Comparison of ENCODE assay signal across 1 cellular context in the genomic region with DNA sequence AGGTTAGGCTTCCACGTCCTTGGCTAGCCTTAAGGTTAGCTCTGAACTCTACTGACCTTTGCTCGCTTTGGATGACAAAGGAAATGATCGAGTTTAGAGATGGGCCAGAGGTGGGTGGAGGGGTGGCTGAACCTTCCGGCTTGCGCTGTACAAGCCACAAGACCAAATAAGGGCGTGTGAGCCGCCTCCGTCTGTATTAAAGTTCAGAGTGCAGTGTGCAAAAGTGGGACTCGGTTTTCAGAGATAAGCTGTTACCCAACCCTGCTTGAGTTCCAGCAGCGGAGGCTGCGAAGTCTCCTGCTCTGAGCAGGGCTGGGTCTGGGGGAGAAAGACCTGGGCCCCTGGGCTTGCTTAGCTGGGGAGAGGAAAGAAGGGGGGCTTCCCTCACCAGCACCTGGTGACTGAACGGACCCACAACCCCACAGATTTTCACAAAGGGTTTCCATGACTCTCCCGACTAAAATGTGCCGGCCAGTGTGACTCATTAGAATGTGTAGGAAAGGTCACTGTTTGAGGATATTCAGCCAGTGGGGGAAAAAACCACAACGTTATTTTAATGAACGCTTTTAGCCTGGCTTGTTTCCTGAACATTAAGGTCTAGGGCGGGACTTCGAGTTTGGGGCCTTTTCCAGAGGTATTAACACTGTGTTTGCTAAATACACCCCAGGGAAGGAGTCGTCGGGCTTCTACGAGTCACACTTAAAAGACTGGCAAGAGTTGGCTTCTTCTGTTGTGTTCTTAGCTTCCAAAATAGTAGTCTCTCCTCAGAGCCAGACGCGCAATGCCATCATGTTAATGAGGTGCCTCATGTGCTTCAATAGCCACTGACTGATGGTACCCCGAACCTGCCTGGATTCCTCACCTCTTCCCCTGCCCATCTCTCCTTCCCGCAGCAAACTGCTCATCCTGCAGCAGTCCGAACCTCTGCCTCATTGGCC.
TF ChIP-seq lines count a peak whose summit lies in the region.

No MANE protein-coding gene starts in this region.

TF ChIP-seq in GM12878, 131 proteins besides CTCF, POLR2A, EP300 and RAD21 (continued from another document and continues in another):
- TF ChIP-seq, protein P1, sequence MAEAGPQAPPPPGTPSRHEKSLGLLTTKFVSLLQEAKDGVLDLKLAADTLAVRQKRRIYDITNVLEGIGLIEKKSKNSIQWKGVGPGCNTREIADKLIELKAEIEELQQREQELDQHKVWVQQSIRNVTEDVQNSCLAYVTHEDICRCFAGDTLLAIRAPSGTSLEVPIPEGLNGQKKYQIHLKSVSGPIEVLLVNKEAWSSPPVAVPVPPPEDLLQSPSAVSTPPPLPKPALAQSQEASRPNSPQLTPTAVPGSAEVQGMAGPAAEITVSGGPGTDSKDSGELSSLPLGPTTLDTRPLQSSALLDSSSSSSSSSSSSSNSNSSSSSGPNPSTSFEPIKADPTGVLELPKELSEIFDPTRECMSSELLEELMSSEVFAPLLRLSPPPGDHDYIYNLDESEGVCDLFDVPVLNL (IDR thresholded peaks at IDR 0.05; ENCODE audit: low read depth, low read length), result peak; percentile 44; the same call in 1 of the 2 replicates
- TF ChIP-seq IKZF1 (conservative IDR thresholded peaks at IDR 0.05), result peak; percentile 61
- peak; percentile 66; the same call in 1 of the 2 replicates for TF ChIP-seq CBFB (IDR thresholded peaks at IDR 0.05; ENCODE audit: low read depth)
- TF ChIP-seq, protein P2, sequence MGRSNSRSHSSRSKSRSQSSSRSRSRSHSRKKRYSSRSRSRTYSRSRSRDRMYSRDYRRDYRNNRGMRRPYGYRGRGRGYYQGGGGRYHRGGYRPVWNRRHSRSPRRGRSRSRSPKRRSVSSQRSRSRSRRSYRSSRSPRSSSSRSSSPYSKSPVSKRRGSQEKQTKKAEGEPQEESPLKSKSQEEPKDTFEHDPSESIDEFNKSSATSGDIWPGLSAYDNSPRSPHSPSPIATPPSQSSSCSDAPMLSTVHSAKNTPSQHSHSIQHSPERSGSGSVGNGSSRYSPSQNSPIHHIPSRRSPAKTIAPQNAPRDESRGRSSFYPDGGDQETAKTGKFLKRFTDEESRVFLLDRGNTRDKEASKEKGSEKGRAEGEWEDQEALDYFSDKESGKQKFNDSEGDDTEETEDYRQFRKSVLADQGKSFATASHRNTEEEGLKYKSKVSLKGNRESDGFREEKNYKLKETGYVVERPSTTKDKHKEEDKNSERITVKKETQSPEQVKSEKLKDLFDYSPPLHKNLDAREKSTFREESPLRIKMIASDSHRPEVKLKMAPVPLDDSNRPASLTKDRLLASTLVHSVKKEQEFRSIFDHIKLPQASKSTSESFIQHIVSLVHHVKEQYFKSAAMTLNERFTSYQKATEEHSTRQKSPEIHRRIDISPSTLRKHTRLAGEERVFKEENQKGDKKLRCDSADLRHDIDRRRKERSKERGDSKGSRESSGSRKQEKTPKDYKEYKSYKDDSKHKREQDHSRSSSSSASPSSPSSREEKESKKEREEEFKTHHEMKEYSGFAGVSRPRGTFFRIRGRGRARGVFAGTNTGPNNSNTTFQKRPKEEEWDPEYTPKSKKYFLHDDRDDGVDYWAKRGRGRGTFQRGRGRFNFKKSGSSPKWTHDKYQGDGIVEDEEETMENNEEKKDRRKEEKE (IDR thresholded peaks at IDR 0.05), result 0 out of 2 replicates have a peak, but pooled peaks have one; percentile 26
- TF ChIP-seq MEF2A (IDR thresholded peaks at IDR 0.05; ENCODE audit: insufficient read depth, low read depth, low read length), result 0 out of 2 replicates have a peak, but pooled peaks have one; percentile 39
- 0 out of 4 replicates have a peak, but pooled peaks of 1 of the 2 experiments have one; percentile 29 for TF ChIP-seq ETV6 (conservative IDR thresholded peaks at IDR 0.05 in 1 of 2, IDR thresholded peaks at IDR 0.05 in 1 of 2; ENCODE audit: borderline replicate concordance in 1 of 2, low read depth in 1 of 2)
- no peak for TF ChIP-seq TCF7 (IDR thresholded peaks at IDR 0.05; ENCODE audit: borderline replicate concordance)
- peak; percentile 33 for TF ChIP-seq SP1 (IDR thresholded peaks at IDR 0.05; ENCODE audit: low read depth, low read length)
- TF ChIP-seq RUNX3 (IDR thresholded peaks at IDR 0.05; ENCODE audit: low read length), result peak; percentile 61
- peak; percentile 5; the same call in 1 of the 2 replicates for TF ChIP-seq BCL11A (IDR thresholded peaks at IDR 0.05; ENCODE audit: low read depth, low read length)
- no peak for TF ChIP-seq ZNF274 (IDR thresholded peaks at IDR 0.05; ENCODE audit: insufficient read depth, insufficient read length)
- peak; percentile 87 for TF ChIP-seq PML (IDR thresholded peaks at IDR 0.05; ENCODE audit: low read length)
- TF ChIP-seq, protein P3, sequence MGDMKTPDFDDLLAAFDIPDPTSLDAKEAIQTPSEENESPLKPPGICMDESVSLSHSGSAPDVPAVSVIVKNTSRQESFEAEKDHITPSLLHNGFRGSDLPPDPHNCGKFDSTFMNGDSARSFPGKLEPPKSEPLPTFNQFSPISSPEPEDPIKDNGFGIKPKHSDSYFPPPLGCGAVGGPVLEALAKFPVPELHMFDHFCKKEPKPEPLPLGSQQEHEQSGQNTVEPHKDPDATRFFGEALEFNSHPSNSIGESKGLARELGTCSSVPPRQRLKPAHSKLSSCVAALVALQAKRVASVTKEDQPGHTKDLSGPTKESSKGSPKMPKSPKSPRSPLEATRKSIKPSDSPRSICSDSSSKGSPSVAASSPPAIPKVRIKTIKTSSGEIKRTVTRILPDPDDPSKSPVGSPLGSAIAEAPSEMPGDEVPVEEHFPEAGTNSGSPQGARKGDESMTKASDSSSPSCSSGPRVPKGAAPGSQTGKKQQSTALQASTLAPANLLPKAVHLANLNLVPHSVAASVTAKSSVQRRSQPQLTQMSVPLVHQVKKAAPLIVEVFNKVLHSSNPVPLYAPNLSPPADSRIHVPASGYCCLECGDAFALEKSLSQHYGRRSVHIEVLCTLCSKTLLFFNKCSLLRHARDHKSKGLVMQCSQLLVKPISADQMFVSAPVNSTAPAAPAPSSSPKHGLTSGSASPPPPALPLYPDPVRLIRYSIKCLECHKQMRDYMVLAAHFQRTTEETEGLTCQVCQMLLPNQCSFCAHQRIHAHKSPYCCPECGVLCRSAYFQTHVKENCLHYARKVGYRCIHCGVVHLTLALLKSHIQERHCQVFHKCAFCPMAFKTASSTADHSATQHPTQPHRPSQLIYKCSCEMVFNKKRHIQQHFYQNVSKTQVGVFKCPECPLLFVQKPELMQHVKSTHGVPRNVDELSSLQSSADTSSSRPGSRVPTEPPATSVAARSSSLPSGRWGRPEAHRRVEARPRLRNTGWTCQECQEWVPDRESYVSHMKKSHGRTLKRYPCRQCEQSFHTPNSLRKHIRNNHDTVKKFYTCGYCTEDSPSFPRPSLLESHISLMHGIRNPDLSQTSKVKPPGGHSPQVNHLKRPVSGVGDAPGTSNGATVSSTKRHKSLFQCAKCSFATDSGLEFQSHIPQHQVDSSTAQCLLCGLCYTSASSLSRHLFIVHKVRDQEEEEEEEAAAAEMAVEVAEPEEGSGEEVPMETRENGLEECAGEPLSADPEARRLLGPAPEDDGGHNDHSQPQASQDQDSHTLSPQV (IDR thresholded peaks at IDR 0.05), result no peak
- peak; percentile 59 for TF ChIP-seq CREB1 (IDR thresholded peaks at IDR 0.05; ENCODE audit: low read depth)
- TF ChIP-seq, protein P4, sequence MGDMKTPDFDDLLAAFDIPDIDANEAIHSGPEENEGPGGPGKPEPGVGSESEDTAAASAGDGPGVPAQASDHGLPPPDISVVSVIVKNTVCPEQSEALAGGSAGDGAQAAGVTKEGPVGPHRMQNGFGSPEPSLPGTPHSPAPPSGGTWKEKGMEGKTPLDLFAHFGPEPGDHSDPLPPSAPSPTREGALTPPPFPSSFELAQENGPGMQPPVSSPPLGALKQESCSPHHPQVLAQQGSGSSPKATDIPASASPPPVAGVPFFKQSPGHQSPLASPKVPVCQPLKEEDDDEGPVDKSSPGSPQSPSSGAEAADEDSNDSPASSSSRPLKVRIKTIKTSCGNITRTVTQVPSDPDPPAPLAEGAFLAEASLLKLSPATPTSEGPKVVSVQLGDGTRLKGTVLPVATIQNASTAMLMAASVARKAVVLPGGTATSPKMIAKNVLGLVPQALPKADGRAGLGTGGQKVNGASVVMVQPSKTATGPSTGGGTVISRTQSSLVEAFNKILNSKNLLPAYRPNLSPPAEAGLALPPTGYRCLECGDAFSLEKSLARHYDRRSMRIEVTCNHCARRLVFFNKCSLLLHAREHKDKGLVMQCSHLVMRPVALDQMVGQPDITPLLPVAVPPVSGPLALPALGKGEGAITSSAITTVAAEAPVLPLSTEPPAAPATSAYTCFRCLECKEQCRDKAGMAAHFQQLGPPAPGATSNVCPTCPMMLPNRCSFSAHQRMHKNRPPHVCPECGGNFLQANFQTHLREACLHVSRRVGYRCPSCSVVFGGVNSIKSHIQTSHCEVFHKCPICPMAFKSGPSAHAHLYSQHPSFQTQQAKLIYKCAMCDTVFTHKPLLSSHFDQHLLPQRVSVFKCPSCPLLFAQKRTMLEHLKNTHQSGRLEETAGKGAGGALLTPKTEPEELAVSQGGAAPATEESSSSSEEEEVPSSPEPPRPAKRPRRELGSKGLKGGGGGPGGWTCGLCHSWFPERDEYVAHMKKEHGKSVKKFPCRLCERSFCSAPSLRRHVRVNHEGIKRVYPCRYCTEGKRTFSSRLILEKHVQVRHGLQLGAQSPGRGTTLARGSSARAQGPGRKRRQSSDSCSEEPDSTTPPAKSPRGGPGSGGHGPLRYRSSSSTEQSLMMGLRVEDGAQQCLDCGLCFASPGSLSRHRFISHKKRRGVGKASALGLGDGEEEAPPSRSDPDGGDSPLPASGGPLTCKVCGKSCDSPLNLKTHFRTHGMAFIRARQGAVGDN (IDR thresholded peaks at IDR 0.05), result peak; percentile 96
- TF ChIP-seq, protein P5, sequence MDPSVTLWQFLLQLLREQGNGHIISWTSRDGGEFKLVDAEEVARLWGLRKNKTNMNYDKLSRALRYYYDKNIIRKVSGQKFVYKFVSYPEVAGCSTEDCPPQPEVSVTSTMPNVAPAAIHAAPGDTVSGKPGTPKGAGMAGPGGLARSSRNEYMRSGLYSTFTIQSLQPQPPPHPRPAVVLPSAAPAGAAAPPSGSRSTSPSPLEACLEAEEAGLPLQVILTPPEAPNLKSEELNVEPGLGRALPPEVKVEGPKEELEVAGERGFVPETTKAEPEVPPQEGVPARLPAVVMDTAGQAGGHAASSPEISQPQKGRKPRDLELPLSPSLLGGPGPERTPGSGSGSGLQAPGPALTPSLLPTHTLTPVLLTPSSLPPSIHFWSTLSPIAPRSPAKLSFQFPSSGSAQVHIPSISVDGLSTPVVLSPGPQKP (IDR thresholded peaks at IDR 0.05; ENCODE audit: low read depth, low read length), result peak; percentile 99
- no peak for TF ChIP-seq KAT2A (conservative IDR thresholded peaks at IDR 0.05; ENCODE audit: control insufficient read depth, low read depth, low read length)
- 0 out of 2 replicates have a peak, but pooled peaks have one; percentile 29 for TF ChIP-seq ZNF207 (IDR thresholded peaks at IDR 0.05; ENCODE audit: borderline replicate concordance)
- TF ChIP-seq, protein P6, sequence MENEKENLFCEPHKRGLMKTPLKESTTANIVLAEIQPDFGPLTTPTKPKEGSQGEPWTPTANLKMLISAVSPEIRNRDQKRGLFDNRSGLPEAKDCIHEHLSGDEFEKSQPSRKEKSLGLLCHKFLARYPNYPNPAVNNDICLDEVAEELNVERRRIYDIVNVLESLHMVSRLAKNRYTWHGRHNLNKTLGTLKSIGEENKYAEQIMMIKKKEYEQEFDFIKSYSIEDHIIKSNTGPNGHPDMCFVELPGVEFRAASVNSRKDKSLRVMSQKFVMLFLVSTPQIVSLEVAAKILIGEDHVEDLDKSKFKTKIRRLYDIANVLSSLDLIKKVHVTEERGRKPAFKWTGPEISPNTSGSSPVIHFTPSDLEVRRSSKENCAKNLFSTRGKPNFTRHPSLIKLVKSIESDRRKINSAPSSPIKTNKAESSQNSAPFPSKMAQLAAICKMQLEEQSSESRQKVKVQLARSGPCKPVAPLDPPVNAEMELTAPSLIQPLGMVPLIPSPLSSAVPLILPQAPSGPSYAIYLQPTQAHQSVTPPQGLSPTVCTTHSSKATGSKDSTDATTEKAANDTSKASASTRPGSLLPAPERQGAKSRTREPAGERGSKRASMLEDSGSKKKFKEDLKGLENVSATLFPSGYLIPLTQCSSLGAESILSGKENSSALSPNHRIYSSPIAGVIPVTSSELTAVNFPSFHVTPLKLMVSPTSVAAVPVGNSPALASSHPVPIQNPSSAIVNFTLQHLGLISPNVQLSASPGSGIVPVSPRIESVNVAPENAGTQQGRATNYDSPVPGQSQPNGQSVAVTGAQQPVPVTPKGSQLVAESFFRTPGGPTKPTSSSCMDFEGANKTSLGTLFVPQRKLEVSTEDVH (IDR thresholded peaks at IDR 0.05; ENCODE audit: low read depth, partially characterized antibody), result peak; percentile 23
- TF ChIP-seq EED (IDR thresholded peaks at IDR 0.05; ENCODE audit: low read depth), result peak; percentile 13; the same call in 1 of the 2 replicates
- TF ChIP-seq, protein P7, sequence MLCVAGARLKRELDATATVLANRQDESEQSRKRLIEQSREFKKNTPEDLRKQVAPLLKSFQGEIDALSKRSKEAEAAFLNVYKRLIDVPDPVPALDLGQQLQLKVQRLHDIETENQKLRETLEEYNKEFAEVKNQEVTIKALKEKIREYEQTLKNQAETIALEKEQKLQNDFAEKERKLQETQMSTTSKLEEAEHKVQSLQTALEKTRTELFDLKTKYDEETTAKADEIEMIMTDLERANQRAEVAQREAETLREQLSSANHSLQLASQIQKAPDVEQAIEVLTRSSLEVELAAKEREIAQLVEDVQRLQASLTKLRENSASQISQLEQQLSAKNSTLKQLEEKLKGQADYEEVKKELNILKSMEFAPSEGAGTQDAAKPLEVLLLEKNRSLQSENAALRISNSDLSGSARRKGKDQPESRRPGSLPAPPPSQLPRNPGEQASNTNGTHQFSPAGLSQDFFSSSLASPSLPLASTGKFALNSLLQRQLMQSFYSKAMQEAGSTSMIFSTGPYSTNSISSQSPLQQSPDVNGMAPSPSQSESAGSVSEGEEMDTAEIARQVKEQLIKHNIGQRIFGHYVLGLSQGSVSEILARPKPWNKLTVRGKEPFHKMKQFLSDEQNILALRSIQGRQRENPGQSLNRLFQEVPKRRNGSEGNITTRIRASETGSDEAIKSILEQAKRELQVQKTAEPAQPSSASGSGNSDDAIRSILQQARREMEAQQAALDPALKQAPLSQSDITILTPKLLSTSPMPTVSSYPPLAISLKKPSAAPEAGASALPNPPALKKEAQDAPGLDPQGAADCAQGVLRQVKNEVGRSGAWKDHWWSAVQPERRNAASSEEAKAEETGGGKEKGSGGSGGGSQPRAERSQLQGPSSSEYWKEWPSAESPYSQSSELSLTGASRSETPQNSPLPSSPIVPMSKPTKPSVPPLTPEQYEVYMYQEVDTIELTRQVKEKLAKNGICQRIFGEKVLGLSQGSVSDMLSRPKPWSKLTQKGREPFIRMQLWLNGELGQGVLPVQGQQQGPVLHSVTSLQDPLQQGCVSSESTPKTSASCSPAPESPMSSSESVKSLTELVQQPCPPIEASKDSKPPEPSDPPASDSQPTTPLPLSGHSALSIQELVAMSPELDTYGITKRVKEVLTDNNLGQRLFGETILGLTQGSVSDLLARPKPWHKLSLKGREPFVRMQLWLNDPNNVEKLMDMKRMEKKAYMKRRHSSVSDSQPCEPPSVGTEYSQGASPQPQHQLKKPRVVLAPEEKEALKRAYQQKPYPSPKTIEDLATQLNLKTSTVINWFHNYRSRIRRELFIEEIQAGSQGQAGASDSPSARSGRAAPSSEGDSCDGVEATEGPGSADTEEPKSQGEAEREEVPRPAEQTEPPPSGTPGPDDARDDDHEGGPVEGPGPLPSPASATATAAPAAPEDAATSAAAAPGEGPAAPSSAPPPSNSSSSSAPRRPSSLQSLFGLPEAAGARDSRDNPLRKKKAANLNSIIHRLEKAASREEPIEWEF (IDR thresholded peaks at IDR 0.05; ENCODE audit: insufficient replicate concordance, low read depth, low read length), result peak; percentile 48
